Comparison of ENCODE assay signal across 16 cellular contexts in the genomic region with DNA sequence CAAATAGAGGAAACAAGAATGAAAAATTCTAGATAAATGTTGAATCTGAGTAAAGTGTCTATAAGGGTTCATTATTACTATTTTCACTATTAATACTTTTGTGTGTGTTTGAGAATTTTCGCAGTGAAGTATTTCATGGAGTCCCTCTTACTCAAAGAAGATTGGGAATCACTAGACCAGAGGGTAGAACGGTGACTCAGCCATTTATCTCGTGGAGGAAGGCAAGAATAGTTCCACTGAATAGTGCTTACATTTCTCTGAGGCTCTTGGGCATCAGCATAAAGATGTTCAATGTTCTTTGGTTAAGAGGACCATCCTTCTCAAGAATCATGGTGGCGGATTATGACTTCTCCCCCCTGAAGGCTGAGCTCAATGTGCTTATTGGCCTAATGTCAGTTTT.
DNase-seq lines count a peak whose midpoint lies in the region; ATAC-seq, FAIRE-seq and TF ChIP-seq lines count a peak whose summit lies in the region.
"Had no signal": no experiment of that assay in that cellular context is flagged by ENCODE, and none has a peak within 500 bp of the region (broad histone marks: within the 10 kb centered on the region; RNA-seq: fewer than 3 reads in every experiment).

No MANE protein-coding gene starts in this region.

- H3K18ac ChIP-seq in IMR-90 (ENCODE audit: low read depth, low read length) = no peak overlapping the region

- dilution Hi-C loops in IMR-90 (cut with HindIII; ENCODE audit: low sequenced_read_pairs, unreplicated experiment) = no loop called here

- POLR2A ChIA-PET in CD4-positive, alpha-beta T cell (lab: Charles Lee) = no interaction called here
- POLR2A ChIA-PET in IMR-90 (lab: Charles Lee; ENCODE audit: unreplicated experiment) = no interaction called here
- POLR2A ChIA-PET in K562 (lab: Yijun Ruan, JAX) = no interaction called here
- POLR2A ChIA-PET in naive thymus-derived CD4-positive, alpha-beta T cell (lab: Charles Lee) = interaction anchor here (0.6 to 1.4 kb wide), 2 partner anchors 23 to 1085 kb away, joined by 3 read pairs; no protein-coding TSS in a partner anchor

- H4K20me1 ChIP-seq in IMR-90 (ENCODE audit: insufficient read depth, low read length) (no peaks in the 10 kb centered on the region), K562 (replicated peaks; ENCODE audit: control insufficient read depth, insufficient read depth, low read length) (no peaks in the 10 kb centered on the region)
- H4K20me1 ChIP-seq: BLaER1 treated with 17β-estradiol and CSF1 and Interleukin-3, amounts not matched to agents 10 nM and 100 nM had no signal

- no peak overlapping the region for H2BK15ac ChIP-seq in IMR-90 (ENCODE audit: low read depth, low read length)

- H3K4me1 ChIP-seq in IMR-90 (ENCODE audit: control insufficient read depth, insufficient read depth, low read length) = no peaks in the 10 kb centered on the region
- H3K4me1 ChIP-seq in K562 (replicated peaks in 1 of 2; ENCODE audit: control insufficient read depth in 2 of 2, insufficient read depth in 2 of 2, low read length in 2 of 2) = peaks cover 0 to 7% of the 10 kb centered on the region in 2 experiments; a peak in 1 of 5 replicates
- H3K4me1 ChIP-seq in naive thymus-derived CD4-positive, alpha-beta T cell (ENCODE audit: control insufficient read depth in 2 of 2, insufficient read depth in 2 of 2, low read length in 2 of 2) = peaks cover 14 to 38% of the 10 kb centered on the region in 2 donors

- no CpG with 5 or more reads among the region's 4 CpGs for WGBS in IMR-90 (ENCODE audit: extremely low coverage in 2 of 2, insufficient read length in 1 of 2), 2 experiments
- 0% methylated on average over 4 of the region's 4 CpGs for whole genome bisulfite sequencing in K562 (ENCODE audit: insufficient coverage, low coverage, missing lambda C conversion rate)

- H3K9ac ChIP-seq in IMR-90 (ENCODE audit: low read depth, low read length) (no peak overlapping the region), K562 (ENCODE audit: insufficient read depth in 1 of 2, low read depth in 2 of 2, low read length in 2 of 2) (no peak overlapping the region)
- H3K9ac ChIP-seq: BLaER1 treated with 17β-estradiol and CSF1 and Interleukin-3, amounts not matched to agents 10 nM and 100 nM had no signal

- no peak overlapping the region for H3K4me3 ChIP-seq in IMR-90 (ENCODE audit: insufficient read depth, low read depth, low read length)
- no peak overlapping the region for H3K4me3 ChIP-seq in K562
- H3K4me3 ChIP-seq in naive thymus-derived CD4-positive, alpha-beta T cell (ENCODE audit: low read length) = no peak overlapping the region
- H3K4me3 ChIP-seq: BLaER1 treated with 17β-estradiol and CSF1 and Interleukin-3, amounts not matched to agents 10 nM and 100 nM; GM12878 had no signal

- no peak overlapping the region for H2BK5ac ChIP-seq in IMR-90 (ENCODE audit: low read depth, low read length, poor library complexity, severe bottlenecking)

- no peak overlapping the region for H4K8ac ChIP-seq in IMR-90 (ENCODE audit: low read depth in 2 of 2, low read length in 2 of 2)

- no peak overlapping the region for H2AK5ac ChIP-seq in IMR-90 (ENCODE audit: low read depth, low read length)

- no peak overlapping the region for H3K4me2 ChIP-seq in IMR-90 (ENCODE audit: low read depth, low read length)
- no peak overlapping the region for H3K4me2 ChIP-seq in K562 (ENCODE audit: insufficient read depth, low read length)
- H3K4me2 ChIP-seq: BLaER1 treated with 17β-estradiol and CSF1 and Interleukin-3, amounts not matched to agents 10 nM and 100 nM had no signal

- no peaks in the 10 kb centered on the region for H3K27me3 Mint-ChIP-seq in CD4-positive, alpha-beta T cell
- peaks cover 0 to 25% (median 0%) of the 10 kb centered on the region in 5 donors for H3K27me3 Mint-ChIP-seq in naive thymus-derived CD4-positive, alpha-beta T cell

- no peak overlapping the region for H2BK20ac ChIP-seq in IMR-90 (ENCODE audit: low read depth, low read length)

- H3K9me3 Mint-ChIP-seq in CD4-positive, alpha-beta T cell = no peaks in the 10 kb centered on the region
- peaks cover 0 to 8% (median 0%) of the 10 kb centered on the region in 11 donors for H3K9me3 Mint-ChIP-seq in naive thymus-derived CD4-positive, alpha-beta T cell
- H3K9me3 Mint-ChIP-seq: H9 had no signal

- no peaks in the 10 kb centered on the region for H3K36me3 Mint-ChIP-seq in CD4-positive, alpha-beta T cell (ENCODE audit: low read depth)
- peaks cover 0 to 4% (median 0%) of the 10 kb centered on the region in 5 donors for H3K36me3 Mint-ChIP-seq in naive thymus-derived CD4-positive, alpha-beta T cell
- H3K36me3 Mint-ChIP-seq: CD8-positive, alpha-beta memory T cell had no signal

- H3K4me1 Mint-ChIP-seq in CD4-positive, alpha-beta T cell (ENCODE audit: low read depth) = peaks cover 57% of the 10 kb centered on the region
- peaks cover 12 to 66% (median 51%) of the 10 kb centered on the region in 7 donors for H3K4me1 Mint-ChIP-seq in naive thymus-derived CD4-positive, alpha-beta T cell

- no peak overlapping the region for H2AK9ac ChIP-seq in IMR-90 (replicated peaks; ENCODE audit: low read depth, low read length, poor library complexity)

- ATAC-seq in CD4-positive, alpha-beta T cell (ENCODE audit: poor library complexity) = no peak
- ATAC-seq in IMR-90 (ENCODE audit: low read depth) = peak; percentile 37; the same call in 1 of the 2 replicates
- ATAC-seq in K562 = no peak
- ATAC-seq in naive thymus-derived CD4-positive, alpha-beta T cell = no peak
- ATAC-seq: GM12878 had no signal

- H3K9me1 ChIP-seq in IMR-90 (ENCODE audit: insufficient read depth, low read length) (no peaks in the 10 kb centered on the region), K562 (ENCODE audit: control insufficient read depth, insufficient read depth, low read length) (no peaks in the 10 kb centered on the region)

- no peak for DNase-seq in CD4-positive, alpha-beta T cell
- DNase-seq in IMR-90 (no peak), K562 (ENCODE audit: extremely low read depth in 1 of 4, low spot score in 3 of 4) (no peak), MV-4-11 (lab: John Stamatoyannopoulos, UW) (no peak), RPMI8226 (no peak)
- no peak for DNase-seq in naive thymus-derived CD4-positive, alpha-beta T cell
- DNase-seq: CD8-positive, alpha-beta memory T cell; COR-L47; DMS79 treated with DMSO at 0.1 percent for 48 hours; EL; H9 had no signal

- TF ChIP-seq RAD21 in IMR-90 (IDR thresholded peaks at IDR 0.05; ENCODE audit: low read length) (no peak), K562 (CRISPR knock-in tag; conservative IDR thresholded peaks at IDR 0.05 in 1 of 2, IDR thresholded peaks at IDR 0.05 in 1 of 2) (no peak)

- TF ChIP-seq EP300 in K562 (IDR thresholded peaks at IDR 0.05; ENCODE audit: low read length) = no peak

- no peak overlapping the region for H3K4me3 Mint-ChIP-seq in CD4-positive, alpha-beta T cell
- H3K4me3 Mint-ChIP-seq in naive thymus-derived CD4-positive, alpha-beta T cell = no peak overlapping the region
- H3K4me3 Mint-ChIP-seq: B cell; CD8-positive, alpha-beta memory T cell; H9 had no signal

- no peaks in the 10 kb centered on the region for H3K27me3 ChIP-seq in CD4-positive, alpha-beta T cell (ENCODE audit: control insufficient read depth, insufficient read depth, low read length)
- H3K27me3 ChIP-seq in IMR-90 (ENCODE audit: control insufficient read depth, insufficient read depth, low read length) (peaks cover 17% of the 10 kb centered on the region), K562 (ENCODE audit: control insufficient read depth in 2 of 2, insufficient read depth in 2 of 2, low read length in 2 of 2) (peaks cover 15 to 19% of the 10 kb centered on the region in 2 experiments)
- no peaks in the 10 kb centered on the region for H3K27me3 ChIP-seq in naive thymus-derived CD4-positive, alpha-beta T cell (ENCODE audit: control insufficient read depth in 2 of 2, insufficient read depth in 2 of 2, low read length in 2 of 2)
- H3K27me3 ChIP-seq: BLaER1 treated with 17β-estradiol and CSF1 and Interleukin-3, amounts not matched to agents 10 nM and 100 nM had no signal

- H3K14ac ChIP-seq in IMR-90 (replicated peaks; ENCODE audit: low read depth, low read length) = no peak overlapping the region

- H3K4ac ChIP-seq in IMR-90 (ENCODE audit: low read depth, low read length) = no peak overlapping the region

- TF ChIP-seq POLR2A in IMR-90 (IDR thresholded peaks at IDR 0.05; ENCODE audit: low read depth, low read length) (no peak), K562 (conservative IDR thresholded peaks at IDR 0.05) (no peak)

- H3K23ac ChIP-seq in IMR-90 (ENCODE audit: low read depth, low read length) = no peak overlapping the region

- FAIRE-seq in K562 (lab: Jason Lieb, UNC) = no peak
- FAIRE-seq: GM12878, H1, HTR-8/SVneo had no signal

- BruUV-seq in IMR-90 (replicated peaks; lab: Mats Ljungman, UMichigan) = no TSS peak
- no TSS peak for BruUV-seq in K562 (replicated peaks; lab: Mats Ljungman, UMichigan)

- no peak for TF ChIP-seq CTCF in CD4-positive, alpha-beta T cell (IDR thresholded peaks at IDR 0.05)
- TF ChIP-seq CTCF in IMR-90 (conservative IDR thresholded peaks at IDR 0.05; ENCODE audit: low read depth, low read length) (no peak), K562 (IDR thresholded peaks at IDR 0.05 in 2 of 3, conservative IDR thresholded peaks at IDR 0.05 in 1 of 3; ENCODE audit: insufficient read depth in 2 of 3, low read depth in 1 of 3, low read length in 3 of 3) (no peak)

- no peak overlapping the region for H3K56ac ChIP-seq in IMR-90 (ENCODE audit: extremely low read depth, insufficient read depth, low read length)

- no peak overlapping the region for H4K5ac ChIP-seq in IMR-90 (ENCODE audit: low read depth, low read length)

- H2BK120ac ChIP-seq in IMR-90 (ENCODE audit: low read depth, low read length) = no peak overlapping the region

- CTCF ChIA-PET in CD4-positive, alpha-beta T cell (lab: Charles Lee) = no interaction called here
- CTCF ChIA-PET in IMR-90 (lab: Yijun Ruan, JAX) (no interaction called here), K562 (lab: Yijun Ruan, JAX; ENCODE audit: low intra/inter-chr PET ratio) (no interaction called here)
- CTCF ChIA-PET in naive thymus-derived CD4-positive, alpha-beta T cell (lab: Charles Lee) = no interaction called here

- in situ Hi-C loops in IMR-90 (cut with MboI; ENCODE audit: low sequenced_read_pairs) = no loop called here
- in situ Hi-C loops in K562 (cut with MboI) = no loop called here

- H3K36me3 ChIP-seq in IMR-90 (ENCODE audit: control insufficient read depth, insufficient read depth, low read length) = no peaks in the 10 kb centered on the region
- no peaks in the 10 kb centered on the region for H3K36me3 ChIP-seq in K562 (ENCODE audit: control insufficient read depth, insufficient read depth, low read length)
- H3K36me3 ChIP-seq in naive thymus-derived CD4-positive, alpha-beta T cell (ENCODE audit: control insufficient read depth in 2 of 3, insufficient read depth in 3 of 3, low read length in 3 of 3) = no peaks in the 10 kb centered on the region
- H3K36me3 ChIP-seq: BLaER1 treated with 17β-estradiol and CSF1 and Interleukin-3, amounts not matched to agents 10 nM and 100 nM had no signal

- no peaks in the 10 kb centered on the region for H3K79me1 ChIP-seq in IMR-90 (ENCODE audit: low read depth in 1 of 2, low read length in 2 of 2)

- no peaks in the 10 kb centered on the region for H3K9me3 ChIP-seq in CD4-positive, alpha-beta T cell (ENCODE audit: control insufficient read depth, low read length)
- H3K9me3 ChIP-seq in IMR-90 (ENCODE audit: control insufficient read depth, insufficient read depth, low read length) (no peaks in the 10 kb centered on the region), K562 (replicated peaks; ENCODE audit: control insufficient read depth, insufficient read depth, low read depth, low read length) (no peaks in the 10 kb centered on the region)
- H3K9me3 ChIP-seq in naive thymus-derived CD4-positive, alpha-beta T cell (ENCODE audit: control insufficient read depth in 2 of 3, low read length in 3 of 3) = no peaks in the 10 kb centered on the region

- intact Hi-C loops in CD4-positive, alpha-beta T cell (cut with DNase I, micrococcal nuclease) = no loop called here
- intact Hi-C loops in IMR-90 (cut with micrococcal nuclease) = no loop called here
- intact Hi-C loops in K562 (cut with micrococcal nuclease) = no loop called here
- intact Hi-C loops in naive thymus-derived CD4-positive, alpha-beta T cell (cut with micrococcal nuclease) = no loop called here

- H3K27ac Mint-ChIP-seq in CD4-positive, alpha-beta T cell = peak overlapping the region; percentile 97
- H3K27ac Mint-ChIP-seq in naive thymus-derived CD4-positive, alpha-beta T cell = peak overlapping the region in 8 of 9 donors; percentile 23 to 100 (median 66)
- H3K27ac Mint-ChIP-seq: CD8-positive, alpha-beta memory T cell; H9 had no signal

- no peaks in the 10 kb centered on the region for H3K79me2 ChIP-seq in K562 (ENCODE audit: control insufficient read depth, insufficient read depth, low read length)

- no peak overlapping the region for H3K27ac ChIP-seq in CD4-positive, alpha-beta T cell (ENCODE audit: low read depth, low read length)
- H3K27ac ChIP-seq in IMR-90 (ENCODE audit: insufficient read depth, low read length) = no peak overlapping the region
- H3K27ac ChIP-seq in K562 (ENCODE audit: extremely low read depth, low read depth, low read length) = no peak overlapping the region
- no peak overlapping the region for H3K27ac ChIP-seq in naive thymus-derived CD4-positive, alpha-beta T cell (ENCODE audit: low read depth, low read length)
- H3K27ac ChIP-seq: BLaER1 treated with 17β-estradiol and CSF1 and Interleukin-3, amounts not matched to agents 10 nM and 100 nM had no signal

- no peak overlapping the region for H2AFZ ChIP-seq in IMR-90 (replicated peaks; ENCODE audit: low read length, poor library complexity)
- H2AFZ ChIP-seq in K562 (ENCODE audit: low read depth, low read length) = no peak overlapping the region

- H4K91ac ChIP-seq in IMR-90 (ENCODE audit: insufficient read depth, low read depth, low read length) = no peak overlapping the region
